12 cellular contexts compared by ENCODE assay signal in genomic region chr2:155690785-155691184, GRCh38.
DNase-seq lines count a peak whose midpoint lies in the region; ATAC-seq and TF ChIP-seq lines count a peak whose summit lies in the region.
"Had no signal": no experiment of that assay in that cellular context is flagged by ENCODE, and none has a peak within 500 bp of the region (broad histone marks: within the 10 kb centered on the region; RNA-seq: fewer than 3 reads in every experiment).

No MANE protein-coding gene starts in this region.

- no peaks in the 10 kb centered on the region for H3K36me3 Mint-ChIP-seq in CD14-positive monocyte

- intact Hi-C loops in CD14-positive monocyte (cut with micrococcal nuclease): no loop called here

- H3K27ac Mint-ChIP-seq in CD14-positive monocyte: peak overlapping the region; percentile 78 to 94 (median 90)
- H3K27ac Mint-ChIP-seq: activated naive CD4-positive, alpha-beta T cell treated with anti-CD3 and anti-CD28 coated beads for 36 hours had no signal

- in situ Hi-C loops in brain microvascular endothelial cell (cut with HindIII; ENCODE audit: low pct_ligation_motif_present, low sequenced_read_pairs): no loop called here

- TF ChIP-seq CTCF in CD14-positive monocyte (IDR thresholded peaks at IDR 0.05): no peak
- no peak for TF ChIP-seq CTCF in brain microvascular endothelial cell (IDR thresholded peaks at IDR 0.05; ENCODE audit: low read depth, low read length, missing control alignments)

- H3K27ac ChIP-seq in brain microvascular endothelial cell: no peak overlapping the region

- H3K9me3 Mint-ChIP-seq in CD14-positive monocyte: peaks cover 0 to 3% (median 0%) of the 10 kb centered on the region in 7 donors
- H3K9me3 Mint-ChIP-seq: activated naive CD4-positive, alpha-beta T cell treated with anti-CD3 and anti-CD28 coated beads for 36 hours had no signal

- DNase-seq in CD14-positive monocyte (ENCODE audit: low spot score): no peak
- peak; percentile 59 for DNase-seq in NAMALWA (ENCODE audit: low spot score)
- no peak for DNase-seq in NK-92 treated with Interleukin-12 subunit alpha and Interleukin-12 subunit beta, amount 100 ng/mL, for 24 hours (lab: John Stamatoyannopoulos, UW)
- no peak for DNase-seq in kidney glomerular epithelial cell (lab: John Stamatoyannopoulos, UW)
- DNase-seq in brain microvascular endothelial cell: no peak
- no peak for DNase-seq in AG08396 (ENCODE audit: low spot score)
- DNase-seq: ACHN; activated naive CD4-positive, alpha-beta T cell treated with anti-CD3 and anti-CD28 coated beads for 36 hours; cortex of kidney; NCI-H1105 had no signal

- H3K36me3 ChIP-seq in brain microvascular endothelial cell (replicated peaks): no peaks in the 10 kb centered on the region

- H3K27me3 Mint-ChIP-seq in CD14-positive monocyte (ENCODE audit: low read depth in 3 of 3): no peaks in the 10 kb centered on the region

- no peaks in the 10 kb centered on the region for H3K27me3 ChIP-seq in brain microvascular endothelial cell (replicated peaks)

- H3K4me3 Mint-ChIP-seq in CD14-positive monocyte: peak overlapping the region in 1 of 2 donors; percentile 22
- H3K4me3 Mint-ChIP-seq: activated naive CD4-positive, alpha-beta T cell treated with anti-CD3 and anti-CD28 coated beads for 36 hours had no signal

- no peak overlapping the region for H3K4me3 ChIP-seq in brain microvascular endothelial cell (ENCODE audit: low read depth, low read length)

- ATAC-seq in GM19463 (IDR thresholded peaks at IDR 0.05; ENCODE audit: unreplicated experiment): peak; percentile 91
- ATAC-seq in HG02981 (IDR thresholded peaks at IDR 0.05; ENCODE audit: unreplicated experiment): peak; percentile 82

- peaks cover 41% of the 10 kb centered on the region for H3K4me1 Mint-ChIP-seq in CD14-positive monocyte
